8 cellular contexts compared by ENCODE assay signal in genomic region chr5:178120661-178121357, GRCh38. TPM values are rescaled to one million over a fixed set of nuclear protein-coding genes. Genes with fewer than 3 reads are reported as not detected.
DNase-seq lines count a peak whose midpoint lies in the region; ATAC-seq lines count a peak whose summit lies in the region.

No MANE protein-coding gene starts in this region.

- peaks cover 43% of the 10 kb centered on the region for H3K4me1 ChIP-seq in CD4-positive, alpha-beta memory T cell (ENCODE audit: insufficient read depth, low read length)
- H3K4me1 ChIP-seq in duodenal mucosa (ENCODE audit: control insufficient read depth in 1 of 2, insufficient read depth in 2 of 2, low read length in 2 of 2), result peaks cover 10 to 20% of the 10 kb centered on the region in 2 donors

- no peaks in the 10 kb centered on the region for H3K27me3 ChIP-seq in CD4-positive, alpha-beta memory T cell (ENCODE audit: insufficient read depth, low read length)
- peaks cover 22 to 23% of the 10 kb centered on the region in 2 donors for H3K27me3 ChIP-seq in duodenal mucosa (ENCODE audit: control insufficient read depth in 1 of 2, insufficient read depth in 2 of 2, low read length in 2 of 2)

- CTCF ChIA-PET in CD4-positive, alpha-beta memory T cell (lab: Charles Lee; ENCODE audit: partially characterized antibody), result interaction anchor here (0.6 to 3.2 kb wide), 25 partner anchors 8 to 86 kb away, joined by 3 to 26 read pairs (median 6); partner anchors contain the start of genes NHP2 and RMND5B

- H3K27ac ChIP-seq in CD4-positive, alpha-beta memory T cell (ENCODE audit: low read depth, low read length), result no peak overlapping the region
- H3K27ac ChIP-seq in duodenal mucosa (ENCODE audit: low read depth, low read length), result no peak overlapping the region

- H3K4me1 Mint-ChIP-seq in CD4-positive, alpha-beta memory T cell, result peaks cover 9 to 27% (median 19%) of the 10 kb centered on the region in 4 donors

- peak; percentile 88 for ATAC-seq in GM19372 (IDR thresholded peaks at IDR 0.05; ENCODE audit: low read depth, unreplicated experiment)
- ATAC-seq in HG03442 (IDR thresholded peaks at IDR 0.05; ENCODE audit: unreplicated experiment), result peak; percentile 73

- intact Hi-C loops in CD4-positive, alpha-beta memory T cell (cut with micrococcal nuclease), result loop anchor here (1.0 kb wide), 5 partner anchors 8 to 45 kb away; partner anchors contain the start of gene N4BP3

- H3K27ac Mint-ChIP-seq in CD4-positive, alpha-beta memory T cell, result peak overlapping the region in 3 of 7 donors; percentile 11 to 78 (median 42)

- peak overlapping the region in 5 of 8 donors; percentile 3 to 73 (median 32) for H3K4me3 Mint-ChIP-seq in CD4-positive, alpha-beta memory T cell

- no peaks in the 10 kb centered on the region for H3K36me3 ChIP-seq in CD4-positive, alpha-beta memory T cell (ENCODE audit: insufficient read depth, low read length)
- H3K36me3 ChIP-seq in duodenal mucosa (ENCODE audit: control insufficient read depth in 1 of 2, insufficient read depth in 2 of 2, low read length in 2 of 2), result no peaks in the 10 kb centered on the region

- H3K36me3 Mint-ChIP-seq in CD4-positive, alpha-beta memory T cell, result peaks cover 0 to 2% of the 10 kb centered on the region in 2 donors

- H3K4me3 ChIP-seq in CD4-positive, alpha-beta memory T cell (ENCODE audit: low read length in 2 of 2), result peak overlapping the region in 1 of 2 donors; percentile 47
- peak overlapping the region; percentile 43 to 55 for H3K4me3 ChIP-seq in duodenal mucosa (ENCODE audit: low read depth in 1 of 2, low read length in 2 of 2)

- POLR2A ChIA-PET in CD4-positive, alpha-beta memory T cell (lab: Charles Lee; ENCODE audit: partially characterized antibody), result interaction anchor here (1.1 to 3.6 kb wide), 6 partner anchors 9 to 521 kb away, joined by 3 to 20 read pairs (median 6); partner anchors contain the start of genes B4GALT7, NHP2 and RMND5B

- DNase-seq in CD4-positive, alpha-beta memory T cell, result peak; percentile 81 to 92 (median 87)
- DNase-seq in NCI-H524 (lab: John Stamatoyannopoulos, UW), result peak; percentile 80 to 96
- DNase-seq in activated CD4-positive, alpha-beta T cell treated with anti-CD3 and anti-CD28 coated beads, Interleukin-2, amount 50 U/mL, for 1 hour, result peak; percentile 87
- DNase-seq in myocyte (ENCODE audit: low read depth), result peak; percentile 96
- DNase-seq in stimulated activated naive CD4-positive, alpha-beta T cell (lab: John Stamatoyannopoulos, UW), result peak; percentile 67 to 88 (median 82)

- H3K9ac ChIP-seq in duodenal mucosa (ENCODE audit: low read depth in 1 of 2, low read length in 2 of 2), result peak overlapping the region in 1 of 2 donors; percentile 32

- no peaks in the 10 kb centered on the region for H3K9me3 Mint-ChIP-seq in CD4-positive, alpha-beta memory T cell

- H3K9me3 ChIP-seq in CD4-positive, alpha-beta memory T cell (ENCODE audit: control insufficient read depth in 1 of 2, low read length in 2 of 2), result no peaks in the 10 kb centered on the region
- H3K9me3 ChIP-seq in duodenal mucosa (ENCODE audit: control insufficient read depth in 1 of 2, low read length in 2 of 2), result no peaks in the 10 kb centered on the region

- H3K27me3 Mint-ChIP-seq in CD4-positive, alpha-beta memory T cell, result peaks cover 0 to 3% of the 10 kb centered on the region in 2 donors

RNA-seq across cellular contexts. Expression of gene N4BP3, which starts 7.5 kb away (rescaled TPM):
- 1 to 10 TPM; 1.7 to 2.0 TPM for total RNA-seq in CD4-positive, alpha-beta memory T cell
- polyA plus RNA-seq in CD4-positive, alpha-beta memory T cell, result under 1 TPM; 0.30 to 0.53 TPM
- 4.8 and 12.5 TPM in 2 replicates for total RNA-seq in myocyte
- polyA plus RNA-seq in myocyte (2012), result 1.1 TPM

RNA-seq across cellular contexts. Expression of gene RMND5B, which starts 10.0 kb away (rescaled TPM):
- 10 to 100 TPM; 38.6 to 39.0 TPM for total RNA-seq in CD4-positive, alpha-beta memory T cell
- polyA plus RNA-seq in CD4-positive, alpha-beta memory T cell, result 10 to 100 TPM; 23.4 to 28.5 TPM
- 33.2 and 36.1 TPM in 2 replicates for total RNA-seq in myocyte
- 21.8 TPM for polyA plus RNA-seq in myocyte (2012)

RNA-seq across cellular contexts. Expression of gene NHP2, which starts 32.9 kb away (rescaled TPM):
- total RNA-seq in CD4-positive, alpha-beta memory T cell, result 10 to 100 TPM; 64.1 to 69.5 TPM
- 100 to 1,000 TPM; 208 to 250 TPM for polyA plus RNA-seq in CD4-positive, alpha-beta memory T cell
- 213 and 306 TPM in 2 replicates for total RNA-seq in myocyte
- 138 TPM for polyA plus RNA-seq in myocyte (2012)
